37 cellular contexts compared by ENCODE assay signal in the genomic region with DNA sequence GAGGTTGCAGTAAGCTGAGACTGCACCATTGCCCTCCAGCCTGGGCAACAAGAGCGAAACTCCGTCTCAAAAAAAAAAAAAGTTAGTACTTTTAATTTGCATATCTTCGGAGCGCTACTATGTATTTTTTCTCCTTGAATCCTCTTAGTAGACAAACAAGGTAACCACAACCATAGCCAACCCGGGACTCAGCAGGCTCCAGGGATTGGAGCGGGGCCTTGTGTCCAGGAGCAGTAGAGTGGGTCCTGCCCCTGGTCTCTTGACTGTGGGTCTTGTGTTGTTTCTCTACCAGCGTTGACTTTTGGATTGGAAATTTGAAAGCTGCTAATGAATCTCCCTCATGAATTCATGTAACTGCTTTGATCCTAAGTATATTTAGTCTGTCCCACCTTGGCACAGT.
"Had no signal": no experiment of that assay in that cellular context is flagged by ENCODE, and none has a peak within 500 bp of the region (broad histone marks: within the 10 kb centered on the region; RNA-seq: fewer than 3 reads in every experiment).

No MANE protein-coding gene starts in this region.

- H3K27ac ChIP-seq: ascending aorta, breast epithelium, cardiac muscle cell, esophagus muscularis mucosa, foreskin keratinocyte, WERI-Rb-1 had no signal

- H3K4me1 ChIP-seq: ascending aorta, breast epithelium, esophagus muscularis mucosa, foreskin keratinocyte had no signal

- H3K9me3 ChIP-seq: ascending aorta, breast epithelium, esophagus muscularis mucosa, gastrocnemius medialis, heart left ventricle had no signal

- H3K4me1 Mint-ChIP-seq: activated B cell treated with CpG ODN at 0.5 μM for 24 hours had no signal

- H3K4me3 Mint-ChIP-seq: activated B cell treated with CpG ODN at 0.5 μM for 24 hours; activated CD8-positive, alpha-beta memory T cell treated with anti-CD3 and anti-CD28 coated beads, Interleukin-2, amount 10 ng/mL, durations not matched to agents 7 days and 5 days; activated CD8-positive, alpha-beta T cell treated with anti-CD3 and anti-CD28 coated beads, Interleukin-2, amount 10 ng/mL, durations not matched to agents 7 days and 5 days; activated naive CD4-positive, alpha-beta T cell treated with anti-CD3 and anti-CD28 coated beads for 36 hours; activated naive CD8-positive, alpha-beta T cell; activated T-helper 1 cell treated with anti-CD3 and anti-CD28 coated beads, Interleukin-12 subunit alpha, Interleukin-12 subunit beta, Interleukin-2, Interleukin-4 antibody, amounts not matched to agents 30 ng/mL and 10 ng/mL and 1 ng/mL, durations not matched to agents 14 hours and 24 hours and 36 hours; brain; central memory CD8-positive, alpha-beta T cell; effector memory CD8-positive, alpha-beta T cell; T-cell; T-helper 1 cell treated with Interleukin-12 subunit alpha and Interleukin-12 subunit beta and Interleukin-4 antibody, amounts not matched to agents 30 μg/mL and 1 μg/mL, for 36 hours; T-helper 2 cell treated with Interferon-gamma antibody and Interleukin-4, amounts not matched to agents 5 μg/mL and 100 μg/mL, for 36 hours had no signal

- DNase-seq: activated B cell treated with CpG ODN at 0.5 μM for 24 hours; activated CD4-positive, alpha-beta T cell treated with anti-CD3 and anti-CD28 coated beads for 48 hours; activated CD4-positive, alpha-beta T cell treated with anti-CD3 and anti-CD28 coated beads, Interleukin-2, amount 50 U/mL, for 1 hour; activated CD4-positive, alpha-beta T cell treated with anti-CD3 and anti-CD28 coated beads, Interleukin-2, amount 50 U/mL, for 48 hours; activated CD8-positive, alpha-beta memory T cell treated with anti-CD3 and anti-CD28 coated beads, Interleukin-2, amount 10 ng/mL, durations not matched to agents 7 days and 5 days; activated CD8-positive, alpha-beta memory T cell treated with anti-CD3 and anti-CD28 coated beads, Interleukin-2, amount 50 U/mL, for 4 hours; activated CD8-positive, alpha-beta T cell treated with anti-CD3 and anti-CD28 coated beads, Interleukin-2, amount 10 ng/mL, durations not matched to agents 7 days and 5 days; activated effector memory CD4-positive, alpha-beta T cell treated with anti-CD3 and anti-CD28 coated beads, Interleukin-2, amount 50 U/mL, for 16 hours; activated naive CD4-positive, alpha-beta T cell treated with anti-CD3 and anti-CD28 coated beads for 36 hours; activated T-cell treated with anti-CD3 and anti-CD28 coated beads, Interleukin-2, amount 50 U/mL, for 1 hour; activated T-cell treated with anti-CD3 and anti-CD28 coated beads, Interleukin-2, amount 50 U/mL, for 48 hours; amygdala; cortex of kidney; dermis blood vessel endothelial cell; effector CD4-positive, alpha-beta T cell; effector memory CD8-positive, alpha-beta T cell; erythroblast; foreskin keratinocyte; gastrocnemius medialis; glutamatergic neuron; heart left ventricle; SW 1271; T-cell; T1000; WERI-Rb-1 had no signal

- H3K27me3 Mint-ChIP-seq: activated B cell treated with CpG ODN at 0.5 μM for 24 hours; activated CD8-positive, alpha-beta memory T cell treated with anti-CD3 and anti-CD28 coated beads, Interleukin-2, amount 10 ng/mL, durations not matched to agents 7 days and 5 days; activated naive CD8-positive, alpha-beta T cell; brain; central memory CD8-positive, alpha-beta T cell; effector memory CD8-positive, alpha-beta T cell; T-cell had no signal

- H3K27me3 ChIP-seq: ascending aorta, breast epithelium, cardiac muscle cell, esophagus muscularis mucosa, foreskin keratinocyte, gastrocnemius medialis, heart left ventricle had no signal

- H3K4me3 ChIP-seq: ascending aorta, breast epithelium, cardiac muscle cell, esophagus muscularis mucosa, gastrocnemius medialis, heart left ventricle had no signal

- H3K27ac Mint-ChIP-seq: activated B cell treated with CpG ODN at 0.5 μM for 24 hours; activated CD8-positive, alpha-beta memory T cell treated with anti-CD3 and anti-CD28 coated beads, Interleukin-2, amount 10 ng/mL, durations not matched to agents 7 days and 5 days; activated CD8-positive, alpha-beta T cell treated with anti-CD3 and anti-CD28 coated beads, Interleukin-2, amount 10 ng/mL, durations not matched to agents 7 days and 5 days; activated naive CD4-positive, alpha-beta T cell treated with anti-CD3 and anti-CD28 coated beads for 36 hours; activated naive CD8-positive, alpha-beta T cell; activated T-helper 1 cell treated with anti-CD3 and anti-CD28 coated beads, Interleukin-12 subunit alpha, Interleukin-12 subunit beta, Interleukin-2, Interleukin-4 antibody, amounts not matched to agents 30 ng/mL and 10 ng/mL and 1 ng/mL, durations not matched to agents 14 hours and 24 hours and 36 hours; activated T-helper 2 cell treated with anti-CD3 and anti-CD28 coated beads, Interferon-gamma antibody, Interleukin-2, Interleukin-4, amounts not matched to agents 10 μg/mL and 5 μg/mL and 100 μg/mL, durations not matched to agents 14 hours and 24 hours and 36 hours; effector memory CD8-positive, alpha-beta T cell; T-cell; T-helper 1 cell treated with Interleukin-12 subunit alpha and Interleukin-12 subunit beta and Interleukin-4 antibody, amounts not matched to agents 30 μg/mL and 1 μg/mL, for 36 hours; T-helper 2 cell treated with Interferon-gamma antibody and Interleukin-4, amounts not matched to agents 5 μg/mL and 100 μg/mL, for 36 hours had no signal

- ATAC-seq: activated CD4-positive, CD25-positive, alpha-beta regulatory T cell treated with anti-CD3 and anti-CD28 coated beads, Interleukin-2, amount 50 U/mL, for 24 hours; activated CD8-positive, alpha-beta memory T cell treated with anti-CD3 and anti-CD28 coated beads, Interleukin-2, amount 10 ng/mL, durations not matched to agents 7 days and 5 days; activated CD8-positive, alpha-beta T cell treated with anti-CD3 and anti-CD28 coated beads, Interleukin-2, amount 10 ng/mL, durations not matched to agents 7 days and 5 days; effector memory CD8-positive, alpha-beta T cell; foreskin keratinocyte; gastrocnemius medialis; heart left ventricle; T-cell had no signal
